14 cellular contexts compared by ENCODE assay signal in genomic region chr3:3209714-3210113, GRCh38. TPM values are rescaled to one million over a fixed set of nuclear protein-coding genes. Genes with fewer than 3 reads are reported as not detected.
DNase-seq lines count a peak whose midpoint lies in the region.
"Had no signal": no experiment of that assay in that cellular context is flagged by ENCODE, and none has a peak within 500 bp of the region (broad histone marks: within the 10 kb centered on the region; RNA-seq: fewer than 3 reads in every experiment).

No MANE protein-coding gene starts in this region.

- 0 out of 2 replicates have a peak, but pooled peaks cover 3% of the 10 kb centered on the region for H3K27me3 ChIP-seq in HAP-1 (ENCODE audit: low read depth)

- no peak overlapping the region for H3K4me3 ChIP-seq in HAP-1

- H3K36me3 ChIP-seq in HAP-1 (replicated peaks) = no peaks in the 10 kb centered on the region

- DNase-seq in HAP-1 (ENCODE audit: low spot score in 2 of 2) (peak; percentile 8 to 12), RPMI7951 (ENCODE audit: low read depth) (peak; percentile 14), islet precursor cell (peak; percentile 72), NCI-H774 (lab: John Stamatoyannopoulos, UW) (no peak), NCI-H2171 treated with DMSO at 0.1 percent for 48 hours (lab: John Stamatoyannopoulos, UW) (no peak)
- DNase-seq in stimulated activated CD4-positive, alpha-beta T cell treated with anti-CD3 and anti-CD28 coated beads, Interleukin-1b, Interleukin-23, amount 100 ng/mL, for 48 hours = no peak
- DNase-seq: C1 segment of cervical spinal cord; Calu3; CD4-positive, alpha-beta memory T cell; COR-L47; DMS53; DMS79 treated with DMSO at 0.1 percent for 48 hours; GF-D8; H7 had no signal

- H3K4me1 ChIP-seq in HAP-1 = no peaks in the 10 kb centered on the region; the same call in 1 of the 2 replicates

- in situ Hi-C loops in HAP-1 (cut with MboI; ENCODE audit: low sequenced_read_pairs) = loop anchor here (25.0 kb wide), 1 partner anchor 803 kb away; no protein-coding TSS in a partner anchor

- no peaks in the 10 kb centered on the region for H3K9me3 ChIP-seq in HAP-1

RNA-seq across cellular contexts. Expression of gene CRBN, which starts 30.2 kb away (rescaled TPM):
- 64.9 and 73.5 TPM in 2 replicates for total RNA-seq in RPMI7951 (2014; rRNA removed; shearing (Covaris generic))

Comparison
In these comparisons a context has a peak if more than half of its experiments do, and no peak if none do; other contexts are left out.
1. DNase-seq: peak in HAP-1 (2 of 2), RPMI7951 (single experiment) and islet precursor cell (single experiment); none in NCI-H774 (single experiment), stimulated activated CD4-positive, alpha-beta T cell treated with anti-CD3 and anti-CD28 coated beads, Interleukin-1b, Interleukin-23, amount 100 ng/mL, for 48 hours (single experiment) and NCI-H2171 treated with DMSO at 0.1 percent for 48 hours (single experiment).